ENCODE assay signal across 1 cellular context in genomic region chr15:59273266-59273665, GRCh38.
TF ChIP-seq lines count a peak whose summit lies in the region.

No MANE protein-coding gene starts in this region.

TF ChIP-seq in SK-N-SH, 30 proteins besides CTCF, POLR2A, EP300 and RAD21 (continued from another document):
- TF ChIP-seq MXI1 (IDR thresholded peaks at IDR 0.05; ENCODE audit: low read depth, low read length) (no peak), TCF12 (IDR thresholded peaks at IDR 0.05) (no peak), GATA2 (CRISPR knock-in tag; IDR thresholded peaks at IDR 0.05) (no peak), GABPA (IDR thresholded peaks at IDR 0.05; ENCODE audit: low read depth) (no peak), JUND (IDR thresholded peaks at IDR 0.05) (no peak), NFIC (IDR thresholded peaks at IDR 0.05; ENCODE audit: borderline replicate concordance) (no peak), RCOR1 (IDR thresholded peaks at IDR 0.05; ENCODE audit: low read length) (no peak), FOXM1 (IDR thresholded peaks at IDR 0.05; ENCODE audit: low read depth) (no peak), MEF2A (IDR thresholded peaks at IDR 0.05; ENCODE audit: borderline replicate concordance, low read depth) (no peak), EZH2phosphoT487 (IDR thresholded peaks at IDR 0.05; ENCODE audit: borderline replicate concordance, low read depth) (no peak)
